ENCODE assay signal across 7 cellular contexts in the genomic region with DNA sequence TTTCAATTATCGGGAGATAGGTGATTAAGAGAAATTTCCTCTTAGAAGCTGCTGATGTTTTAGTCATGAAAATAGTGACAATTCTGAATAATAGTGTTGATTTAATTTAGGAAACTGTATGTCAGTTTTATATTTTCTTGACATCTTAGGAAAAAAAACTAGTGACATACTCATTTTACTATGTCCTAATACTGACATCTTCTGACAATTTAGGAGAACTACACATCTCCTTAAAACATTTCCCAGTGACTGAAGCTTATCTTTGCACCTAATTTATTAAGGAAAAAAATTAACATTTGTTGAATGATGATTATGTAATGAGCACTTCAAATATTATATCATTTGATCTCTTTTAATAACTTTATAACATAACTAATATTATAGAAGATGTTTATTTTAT. TPM values are rescaled to one million over a fixed set of nuclear protein-coding genes. Genes with fewer than 3 reads are reported as not detected.
A peak's percentile ranks its signal among the peaks of the same experiment; 100 is the strongest.
DNase-seq lines count a peak whose midpoint lies in the region; TF ChIP-seq lines count a peak whose summit lies in the region.

No MANE protein-coding gene starts in this region.

- no peak overlapping the region for H3K4me3 ChIP-seq in GM06990 (replicated peaks; ENCODE audit: low read depth, low read length)
- no peak overlapping the region for H3K4me3 ChIP-seq in dorsolateral prefrontal cortex

- DNase-seq in GM06990 (ENCODE audit: extremely low read depth, insufficient read length) (no peak), NCI-H1105 (lab: John Stamatoyannopoulos, UW) (peak; percentile 3), dorsolateral prefrontal cortex (no peak), putamen (ENCODE audit: low spot score) (peak; percentile 2), OCI-M2 (lab: John Stamatoyannopoulos, UW; ENCODE audit: unreplicated experiment) (no peak), RPMI8226 (no peak), amygdala (lab: John Stamatoyannopoulos, UW) (no peak)

- peak; percentile 19 for TF ChIP-seq CTCF in GM06990 (IDR thresholded peaks at IDR 0.05; ENCODE audit: insufficient read depth, low read length, poor library complexity, severe bottlenecking)
- peak in 54 of 56 donors; percentile 17 to 79 (median 60) for TF ChIP-seq CTCF in dorsolateral prefrontal cortex (IDR thresholded peaks at IDR 0.05 in 54 of 56, conservative IDR thresholded peaks at IDR 0.05 in 2 of 56; ENCODE audit: low read depth in 1 of 56, partially characterized antibody in 56 of 56)

- H3K27me3 ChIP-seq in GM06990 (replicated peaks; ENCODE audit: control insufficient read depth, insufficient read depth, low read length) (no peaks in the 10 kb centered on the region), dorsolateral prefrontal cortex (peaks cover 0 to 61% (median 14%) of the 10 kb centered on the region in 45 donors)

- intact Hi-C loops in dorsolateral prefrontal cortex (cut with DNase I): no loop called here

- H3K27ac ChIP-seq in dorsolateral prefrontal cortex: no peak overlapping the region

- no peaks in the 10 kb centered on the region for H3K36me3 ChIP-seq in GM06990 (ENCODE audit: control insufficient read depth, insufficient read depth, low read length)

RNA-seq across cellular contexts. Expression of a gene that starts 42.0 kb away (rescaled TPM):
- not detected for total RNA-seq in dorsolateral prefrontal cortex

Comparison
In these comparisons a context has a peak if more than half of its experiments do, and no peak if none do; other contexts are left out.
1. DNase-seq: peak in NCI-H1105 (single experiment) and putamen (single experiment); none in GM06990 (single experiment), dorsolateral prefrontal cortex (0 of 10), OCI-M2 (single experiment), RPMI8226 (single experiment) and amygdala (0 of 56).